1 cellular context compared by ENCODE assay signal in genomic region chr12:52032797-52033505, GRCh38.
TF ChIP-seq lines count a peak whose summit lies in the region.

No MANE protein-coding gene starts in this region.

TF ChIP-seq in HepG2, 621 proteins besides CTCF, POLR2A, EP300 and RAD21 (continued from another document and continues in another):
- TF ChIP-seq POLR2AphosphoS5 (IDR thresholded peaks at IDR 0.05; ENCODE audit: low read depth, low read length) (peak; percentile 24; the same call in 1 of the 2 replicates), ZBTB21 (CRISPR knock-in tag; IDR thresholded peaks at IDR 0.05) (peak; percentile 43; the same call in 1 of the 2 replicates), GTF2F1 (IDR thresholded peaks at IDR 0.05; ENCODE audit: low read length) (no peak), SIX1 (CRISPR knock-in tag; IDR thresholded peaks at IDR 0.05; ENCODE audit: borderline replicate concordance) (no peak), NFYC (CRISPR knock-in tag; IDR thresholded peaks at IDR 0.05) (peak; percentile 83), ZUFSP (CRISPR knock-in tag; IDR thresholded peaks at IDR 0.05; ENCODE audit: borderline replicate concordance) (no peak), POLR2G (IDR thresholded peaks at IDR 0.05; ENCODE audit: low read depth, low read length) (peak; percentile 77), SP4 (CRISPR knock-in tag; IDR thresholded peaks at IDR 0.05) (peak; percentile 40; the same call in 1 of the 2 replicates), NCOR1 (IDR thresholded peaks at IDR 0.05; ENCODE audit: borderline replicate concordance, low read length) (no peak), FLYWCH1 (CRISPR knock-in tag; IDR thresholded peaks at IDR 0.05) (no peak), MEF2D (CRISPR knock-in tag; IDR thresholded peaks at IDR 0.05) (peak; percentile 84; the same call in 1 of the 2 replicates), THAP9 (CRISPR knock-in tag; IDR thresholded peaks at IDR 0.05; ENCODE audit: borderline replicate concordance) (0 out of 2 replicates have a peak, but pooled peaks have one; percentile 42), CEBPG (CRISPR knock-in tag; IDR thresholded peaks at IDR 0.05) (no peak), YY1 (IDR thresholded peaks at IDR 0.05; ENCODE audit: insufficient read depth, insufficient replicate concordance, low read depth, low read length) (peak; percentile 39), ZBTB42 (CRISPR knock-in tag; IDR thresholded peaks at IDR 0.05) (0 out of 2 replicates have a peak, but pooled peaks have one; percentile 55), SOX6 (IDR thresholded peaks at IDR 0.05) (no peak), SOX6 (CRISPR knock-in tag; IDR thresholded peaks at IDR 0.05) (0 out of 2 replicates have a peak, but pooled peaks have one; percentile 43), ATF2 (CRISPR knock-in tag; IDR thresholded peaks at IDR 0.05) (peak; percentile 83; the same call in 1 of the 2 replicates), PLSCR1 (CRISPR knock-in tag; IDR thresholded peaks at IDR 0.05; ENCODE audit: borderline replicate concordance) (no peak), SKI (IDR thresholded peaks at IDR 0.05; ENCODE audit: partially characterized antibody) (no peak), ZHX2 (IDR thresholded peaks at IDR 0.05; ENCODE audit: low read depth) (0 out of 2 replicates have a peak, but pooled peaks have one; percentile 21), ZHX2 (CRISPR knock-in tag; IDR thresholded peaks at IDR 0.05; ENCODE audit: borderline replicate concordance) (no peak), GABPB1 (CRISPR knock-in tag; IDR thresholded peaks at IDR 0.05) (peak; percentile 86), NFYB (CRISPR knock-in tag; IDR thresholded peaks at IDR 0.05) (peak; percentile 84), DNMT3B (CRISPR knock-in tag; conservative IDR thresholded peaks at IDR 0.05) (no peak), SAP130 (CRISPR knock-in tag; IDR thresholded peaks at IDR 0.05; ENCODE audit: low read depth) (peak; percentile 82), GMEB1 (CRISPR knock-in tag; IDR thresholded peaks at IDR 0.05; ENCODE audit: borderline replicate concordance) (0 out of 2 replicates have a peak, but pooled peaks have one; percentile 31), ZNF710 (CRISPR knock-in tag; IDR thresholded peaks at IDR 0.05; ENCODE audit: borderline replicate concordance) (no peak), RBFOX2 (IDR thresholded peaks at IDR 0.05; ENCODE audit: low read depth, low read length) (peak; percentile 60)
